ENCODE assay signal across 8 cellular contexts in genomic region chr13:100673831-100674362, GRCh38. TPM values are rescaled to one million over a fixed set of nuclear protein-coding genes. Genes with fewer than 3 reads are reported as not detected.
A peak's percentile ranks its signal among the peaks of the same experiment; 100 is the strongest.
DNase-seq lines count a peak whose midpoint lies in the region; ATAC-seq and TF ChIP-seq lines count a peak whose summit lies in the region.

No MANE protein-coding gene starts in this region.

- H3K9me2 ChIP-seq in GM23338 (ENCODE audit: insufficient read depth), result no peaks in the 10 kb centered on the region

- no peak overlapping the region for H3K27ac ChIP-seq in GM23338 (ENCODE audit: low read depth)
- H3K27ac ChIP-seq in gastrocnemius medialis, result peak overlapping the region; percentile 25 to 71 (median 57)

- ATAC-seq in GM23338, result peak; percentile 2; the same call in 1 of the 3 replicates
- ATAC-seq in gastrocnemius medialis, result peak; percentile 57 to 60

- in situ Hi-C loops in KBM-7 (cut with MboI; ENCODE audit: low pct_unique_long_range_greater_than_20kb, low sequenced_read_pairs) (no loop called here), gastrocnemius medialis (cut with MboI; ENCODE audit: low sequenced_read_pairs in 4 of 4) (no loop called here)

- H3K4me1 Mint-ChIP-seq in GM23338 (peaks cover 25% of the 10 kb centered on the region), brain (peaks cover 47% of the 10 kb centered on the region)

- H3K4me1 ChIP-seq in GM23338 (ENCODE audit: insufficient read depth), result peaks cover 12% of the 10 kb centered on the region
- peaks cover 2% of the 10 kb centered on the region for H3K4me1 ChIP-seq in iPS-15b (ENCODE audit: control insufficient read depth, insufficient read depth, low read length)
- H3K4me1 ChIP-seq in gastrocnemius medialis, result peaks cover 4 to 12% of the 10 kb centered on the region in 2 donors

- 0 out of 2 replicates have a peak, but pooled peaks cover 6% of the 10 kb centered on the region for H3F3A ChIP-seq in GM23338 (replicated peaks; ENCODE audit: low read depth)

- H3K4me3 ChIP-seq in GM06990 (replicated peaks; ENCODE audit: low read depth, low read length) (peak overlapping the region; percentile 64), GM23338 (peak overlapping the region; percentile 82), iPS-15b (ENCODE audit: low read depth, low read length) (peak overlapping the region; percentile 45), gastrocnemius medialis (peak overlapping the region; percentile 47 to 72 (median 62))

- H3K9me3 Mint-ChIP-seq in GM23338 (no peaks in the 10 kb centered on the region; the same call in 2 of the 3 replicates), brain (peaks cover 0 to 19% (median 0%) of the 10 kb centered on the region in 5 experiments)

- H3K9ac ChIP-seq in iPS-15b (ENCODE audit: low read depth, low read length), result peak overlapping the region; percentile 8

- H4K20me1 ChIP-seq in GM23338 (replicated peaks; ENCODE audit: insufficient read depth), result no peaks in the 10 kb centered on the region; the same call in 1 of the 2 replicates

- peaks cover 34% of the 10 kb centered on the region for H3K79me2 ChIP-seq in GM23338 (replicated peaks; ENCODE audit: insufficient read depth)

- H2AFZ ChIP-seq in GM23338, result peak overlapping the region; percentile 78

- H3K27me3 Mint-ChIP-seq in GM23338 (ENCODE audit: insufficient read depth, low read depth, poor library complexity) (peaks cover 17% of the 10 kb centered on the region), brain (peaks cover 25% of the 10 kb centered on the region)

- H3K36me3 Mint-ChIP-seq in GM23338 (ENCODE audit: low read depth), result peaks cover 17% of the 10 kb centered on the region
- H3K36me3 Mint-ChIP-seq in brain, result peaks cover 9% of the 10 kb centered on the region

- H3K27me3 ChIP-seq in GM06990 (replicated peaks; ENCODE audit: control insufficient read depth, insufficient read depth, low read length) (no peaks in the 10 kb centered on the region), GM23338 (ENCODE audit: insufficient read depth) (peaks cover 13% of the 10 kb centered on the region), iPS-15b (ENCODE audit: control insufficient read depth, insufficient read depth, low read length) (peaks cover 16% of the 10 kb centered on the region), gastrocnemius medialis (no peaks in the 10 kb centered on the region)

- no peaks in the 10 kb centered on the region; the same call in 1 of the 2 replicates for H3K36me3 ChIP-seq in GM06990 (ENCODE audit: control insufficient read depth, insufficient read depth, low read length)
- H3K36me3 ChIP-seq in GM23338 (ENCODE audit: insufficient read depth), result no peaks in the 10 kb centered on the region
- no peaks in the 10 kb centered on the region for H3K36me3 ChIP-seq in iPS-15b (ENCODE audit: control insufficient read depth, insufficient read depth, low read length)
- H3K36me3 ChIP-seq in gastrocnemius medialis, result no peaks in the 10 kb centered on the region

- TF ChIP-seq CTCF in GM06990 (IDR thresholded peaks at IDR 0.05; ENCODE audit: insufficient read depth, low read length, poor library complexity, severe bottlenecking), result no peak
- TF ChIP-seq CTCF in GM23338 (conservative IDR thresholded peaks at IDR 0.05; ENCODE audit: low read depth in 2 of 2), result no peak
- no peak for TF ChIP-seq CTCF in brain (conservative IDR thresholded peaks at IDR 0.05)
- TF ChIP-seq CTCF in gastrocnemius medialis (IDR thresholded peaks at IDR 0.05 in 4 of 5, conservative IDR thresholded peaks at IDR 0.05 in 1 of 5), result no peak

- TF ChIP-seq POLR2A in gastrocnemius medialis (IDR thresholded peaks at IDR 0.05), result peak in 1 of 2 donors; percentile 14

- H3K4me3 Mint-ChIP-seq in GM23338, result peak overlapping the region; percentile 93
- peak overlapping the region; percentile 91 to 97 (median 94) for H3K4me3 Mint-ChIP-seq in brain

- H3K4me2 ChIP-seq in GM23338, result peak overlapping the region; percentile 97

- intact Hi-C loops in gastrocnemius medialis (cut with DNase I; ENCODE audit: low total_unique reads), result loop anchor here (2.0 to 10.0 kb wide), 3 partner anchors 579 to 1721 kb away; partner anchors contain the start of gene CLYBL

- H3K27ac Mint-ChIP-seq in GM23338 (peak overlapping the region; percentile 75; the same call in 1 of the 2 replicates), brain (peak overlapping the region; percentile 95 to 98 (median 96))

- H3K9me3 ChIP-seq in iPS-15b (ENCODE audit: control insufficient read depth, insufficient read depth, low read length) (no peaks in the 10 kb centered on the region), gastrocnemius medialis (no peaks in the 10 kb centered on the region)

- peak; percentile 58 for DNase-seq in GM06990 (ENCODE audit: extremely low read depth, insufficient read length)
- DNase-seq in GM23338 (ENCODE audit: low spot score), result peak; percentile 43
- peak; percentile 84 for DNase-seq in KBM-7
- peak in 3 of 5 experiments; percentile 13 to 89 (median 57) for DNase-seq in T-helper 2 cell
- peak in 1 of 2 donors; percentile 24 for DNase-seq in gastrocnemius medialis
- no peak for DNase-seq in ecto neural progenitor cell (ENCODE audit: low spot score)

TF ChIP-seq in GM23338, 12 proteins besides CTCF, POLR2A, EP300 and RAD21:
- TF ChIP-seq ZNF114 (CRISPR knock-in tag; IDR thresholded peaks at IDR 0.05) (no peak), EZH2phosphoT487 (IDR thresholded peaks at IDR 0.05; ENCODE audit: unreplicated experiment) (no peak), ZNF331 (CRISPR knock-in tag; IDR thresholded peaks at IDR 0.05; ENCODE audit: low read depth) (no peak), STAT1 (IDR thresholded peaks at IDR 0.05; ENCODE audit: unreplicated experiment) (no peak), JUNB (IDR thresholded peaks at IDR 0.05; ENCODE audit: unreplicated experiment) (no peak), ETS1 (IDR thresholded peaks at IDR 0.05) (no peak), EZH2 (IDR thresholded peaks at IDR 0.05; ENCODE audit: low read depth, unreplicated experiment) (no peak), REST (IDR thresholded peaks at IDR 0.05; ENCODE audit: unreplicated experiment) (no peak)
TF ChIP-seq in GM23338: peak in this region for 0.

RNA-seq across cellular contexts. Expression of gene TMTC4, which starts 0.7 kb away (rescaled TPM):
- 37.9 and 50.0 TPM in 2 replicates for total RNA-seq in GM23338 (2014; rRNA removed; shearing (Covaris generic))
- polyA plus RNA-seq in GM23338 (2016; fragmentation: Nextera tagmentation; extraction: Ambion mirVana), result 16.0 and 21.9 TPM in 2 replicates
- 32.4 TPM for polyA plus RNA-seq in brain (ENCODE audit: insufficient read depth, low read depth, low replicate concordance)
- 10 to 100 TPM in 1 of 4 donors, 1 to 10 TPM in 3; 6.5 to 10.6 (median 7.7) TPM for total RNA-seq in gastrocnemius medialis
